16 cellular contexts compared by ENCODE assay signal in genomic region chr17:78524870-78525510, GRCh38. TPM values are rescaled to one million over a fixed set of nuclear protein-coding genes. Genes with fewer than 3 reads are reported as not detected.
DNase-seq lines count a peak whose midpoint lies in the region; ATAC-seq and TF ChIP-seq lines count a peak whose summit lies in the region.
"Had no signal": no experiment of that assay in that cellular context is flagged by ENCODE, and none has a peak within 500 bp of the region (broad histone marks: within the 10 kb centered on the region; RNA-seq: fewer than 3 reads in every experiment).

No MANE protein-coding gene starts in this region.

- peaks cover 2% of the 10 kb centered on the region for H3K9me3 Mint-ChIP-seq in neural progenitor cell
- H3K9me3 Mint-ChIP-seq in stimulated activated memory B cell treated with anti-CD40 and anti-IgM and Interleukin-4, amounts not matched to agents 10 μg/mL and 1 μg/mL and 100 μg/mL, for 72 hours = no peaks in the 10 kb centered on the region
- H3K9me3 Mint-ChIP-seq: CD8-positive, alpha-beta memory T cell had no signal

- no peak overlapping the region for H3K4me2 ChIP-seq in neural progenitor cell
- H3K4me2 ChIP-seq: BLaER1 had no signal

- no peaks in the 10 kb centered on the region for H3K36me3 Mint-ChIP-seq in neural progenitor cell
- no peaks in the 10 kb centered on the region for H3K36me3 Mint-ChIP-seq in stimulated activated memory B cell treated with anti-CD40 and anti-IgM and Interleukin-4, amounts not matched to agents 10 μg/mL and 1 μg/mL and 100 μg/mL, for 72 hours
- H3K36me3 Mint-ChIP-seq: CD8-positive, alpha-beta memory T cell had no signal

- H3K36me3 ChIP-seq in neural progenitor cell = no peaks in the 10 kb centered on the region
- H3K36me3 ChIP-seq: BLaER1 had no signal

- H3K9me3 ChIP-seq in neural progenitor cell (ENCODE audit: low read depth) = no peaks in the 10 kb centered on the region
- H3K9me3 ChIP-seq: BLaER1, Caco-2 had no signal

- peaks cover 9% of the 10 kb centered on the region for H3K4me1 Mint-ChIP-seq in neural progenitor cell
- H3K4me1 Mint-ChIP-seq in stimulated activated memory B cell treated with anti-CD40 and anti-IgM and Interleukin-4, amounts not matched to agents 10 μg/mL and 1 μg/mL and 100 μg/mL, for 72 hours = peaks cover 9% of the 10 kb centered on the region
- H3K4me1 Mint-ChIP-seq: CD8-positive, alpha-beta memory T cell had no signal

- no peak overlapping the region for H2AFZ ChIP-seq in neural progenitor cell (replicated peaks)

- H3K27ac Mint-ChIP-seq in neural progenitor cell = peak overlapping the region; percentile 83
- no peak overlapping the region for H3K27ac Mint-ChIP-seq in stimulated activated memory B cell treated with anti-CD40 and anti-IgM and Interleukin-4, amounts not matched to agents 10 μg/mL and 1 μg/mL and 100 μg/mL, for 72 hours
- H3K27ac Mint-ChIP-seq: CD8-positive, alpha-beta memory T cell had no signal

- ATAC-seq in stimulated activated memory B cell treated with anti-CD40 and anti-IgM and Interleukin-4, amounts not matched to agents 10 μg/mL and 1 μg/mL and 100 μg/mL, for 72 hours = peak; percentile 13
- ATAC-seq in HG03565 (IDR thresholded peaks at IDR 0.05; ENCODE audit: unreplicated experiment) (no peak), sciatic nerve (no peak), GM18867 (IDR thresholded peaks at IDR 0.05; ENCODE audit: unreplicated experiment) (no peak)

- H3K27me3 Mint-ChIP-seq in neural progenitor cell (ENCODE audit: insufficient read depth, low read depth) = peaks cover 2% of the 10 kb centered on the region
- H3K27me3 Mint-ChIP-seq in stimulated activated memory B cell treated with anti-CD40 and anti-IgM and Interleukin-4, amounts not matched to agents 10 μg/mL and 1 μg/mL and 100 μg/mL, for 72 hours = peaks cover 16% of the 10 kb centered on the region

- intact Hi-C loops in sciatic nerve (cut with DNase I) = no loop called here

- no peaks in the 10 kb centered on the region for H3F3A ChIP-seq in neural progenitor cell (ENCODE audit: low read depth)

- no peak overlapping the region for H3K4me3 ChIP-seq in neural progenitor cell
- H3K4me3 ChIP-seq: BLaER1 had no signal

- H3K27ac ChIP-seq in neural progenitor cell = no peak overlapping the region
- H3K27ac ChIP-seq: 22Rv1, BLaER1 had no signal

- H4K20me1 ChIP-seq in neural progenitor cell (ENCODE audit: low read depth) = no peaks in the 10 kb centered on the region
- H4K20me1 ChIP-seq: BLaER1 had no signal

- H3K79me2 ChIP-seq in neural progenitor cell (ENCODE audit: low read depth) = no peaks in the 10 kb centered on the region

- peak; percentile 55 for DNase-seq in activated effector memory CD4-positive, alpha-beta T cell treated with anti-CD3 and anti-CD28 coated beads, Interleukin-2, amount 50 U/mL, for 16 hours
- DNase-seq in activated effector memory CD4-positive, alpha-beta T cell treated with Interleukin-2 at 50 U/mL for 16 hours = no peak
- DNase-seq in islet precursor cell = peak; percentile 53
- DNase-seq in neural progenitor cell (ENCODE audit: low spot score) = no peak
- no peak for DNase-seq in sciatic nerve (ENCODE audit: low spot score)
- DNase-seq: AML-193; Caco-2; CD8-positive, alpha-beta memory T cell; DND-41; GDM1 had no signal

- no peaks in the 10 kb centered on the region for H3K4me1 ChIP-seq in neural progenitor cell

- H3K27me3 ChIP-seq in neural progenitor cell = no peaks in the 10 kb centered on the region
- H3K27me3 ChIP-seq: BLaER1 had no signal

- TF ChIP-seq CTCF in neural progenitor cell (IDR thresholded peaks at IDR 0.05) = no peak

- H3K4me3 Mint-ChIP-seq in neural progenitor cell = no peak overlapping the region
- no peak overlapping the region for H3K4me3 Mint-ChIP-seq in stimulated activated memory B cell treated with anti-CD40 and anti-IgM and Interleukin-4, amounts not matched to agents 10 μg/mL and 1 μg/mL and 100 μg/mL, for 72 hours
- H3K4me3 Mint-ChIP-seq: CD8-positive, alpha-beta memory T cell had no signal

- no peak overlapping the region for H3K9ac ChIP-seq in neural progenitor cell
- H3K9ac ChIP-seq: BLaER1 had no signal

RNA-seq across cellular contexts. Expression of gene DNAH17, which starts 52.2 kb away (rescaled TPM):
- total RNA-seq in neural progenitor cell (ENCODE audit: low replicate concordance) (0.03 TPM in 1 of 2 replicates, not detected in the other), sciatic nerve (0.40 TPM)
- total RNA-seq: HT1080 had no signal

Comparison
In these comparisons a context has a peak if more than half of its experiments do, and no peak if none do; other contexts are left out.
1. DNase-seq: peak in activated effector memory CD4-positive, alpha-beta T cell treated with anti-CD3 and anti-CD28 coated beads, Interleukin-2, amount 50 U/mL, for 16 hours (single experiment) and islet precursor cell (single experiment); none in activated effector memory CD4-positive, alpha-beta T cell treated with Interleukin-2 at 50 U/mL for 16 hours (single experiment), neural progenitor cell (single experiment) and sciatic nerve (single experiment).